ENCODE assay signal across 12 cellular contexts in genomic region chr3:117017135-117017990, GRCh38.
A peak's percentile ranks its signal among the peaks of the same experiment; 100 is the strongest.
DNase-seq lines count a peak whose midpoint lies in the region; ATAC-seq and TF ChIP-seq lines count a peak whose summit lies in the region.
"Had no signal": no experiment of that assay in that cellular context is flagged by ENCODE, and none has a peak within 500 bp of the region (broad histone marks: within the 10 kb centered on the region; RNA-seq: fewer than 3 reads in every experiment).

No MANE protein-coding gene starts in this region.

- CTCF ChIA-PET in activated CD4-positive, alpha-beta memory T cell treated with anti-CD3 and anti-CD28 coated beads, Interleukin-2, amount 10 ng/mL, durations not matched to agents 7 days and 5 days (lab: Charles Lee): no interaction called here

- no peak for TF ChIP-seq EP300 in gastroesophageal sphincter (IDR thresholded peaks at IDR 0.05)

- H3K9me3 Mint-ChIP-seq in activated CD4-positive, alpha-beta memory T cell treated with anti-CD3 and anti-CD28 coated beads, Interleukin-2, amount 10 ng/mL, durations not matched to agents 7 days and 5 days: no peaks in the 10 kb centered on the region

- no peak for TF ChIP-seq POLR2A in gastroesophageal sphincter (IDR thresholded peaks at IDR 0.05)

- H3K4me1 Mint-ChIP-seq in activated CD4-positive, alpha-beta memory T cell treated with anti-CD3 and anti-CD28 coated beads, Interleukin-2, amount 10 ng/mL, durations not matched to agents 7 days and 5 days: no peaks in the 10 kb centered on the region

- no peaks in the 10 kb centered on the region for H3K27me3 ChIP-seq in MM.1S (replicated peaks; ENCODE audit: insufficient read depth, low read length)
- no peaks in the 10 kb centered on the region for H3K27me3 ChIP-seq in gastroesophageal sphincter
- peaks cover 79% of the 10 kb centered on the region for H3K27me3 ChIP-seq in WERI-Rb-1 (ENCODE audit: insufficient read depth, low read depth, severe bottlenecking)

- H3K9me3 ChIP-seq in MM.1S (replicated peaks; ENCODE audit: insufficient read depth, low read length) (no peaks in the 10 kb centered on the region), gastroesophageal sphincter (no peaks in the 10 kb centered on the region), WERI-Rb-1 (ENCODE audit: severe bottlenecking) (no peaks in the 10 kb centered on the region)

- no peaks in the 10 kb centered on the region for H3K9me2 ChIP-seq in MM.1S (replicated peaks; ENCODE audit: insufficient read depth, low read length)

- peak; percentile 77 for ATAC-seq in GM18502 (IDR thresholded peaks at IDR 0.05; ENCODE audit: poor library complexity, unreplicated experiment)
- ATAC-seq in GM19468 (IDR thresholded peaks at IDR 0.05; ENCODE audit: extremely low read depth, unreplicated experiment): peak; percentile 66
- ATAC-seq in HG02943 (IDR thresholded peaks at IDR 0.05; ENCODE audit: low read depth, unreplicated experiment): peak; percentile 62
- no peak for ATAC-seq in gastroesophageal sphincter
- ATAC-seq: sciatic nerve had no signal

- POLR2A ChIA-PET in activated CD4-positive, alpha-beta memory T cell treated with anti-CD3 and anti-CD28 coated beads, Interleukin-2, amount 10 ng/mL, durations not matched to agents 7 days and 5 days (lab: Charles Lee): no interaction called here

- H3K4me1 ChIP-seq in MM.1S (ENCODE audit: low read length) (no peaks in the 10 kb centered on the region), gastroesophageal sphincter (no peaks in the 10 kb centered on the region)

- H3K4me3 Mint-ChIP-seq in activated CD4-positive, alpha-beta memory T cell treated with anti-CD3 and anti-CD28 coated beads, Interleukin-2, amount 10 ng/mL, durations not matched to agents 7 days and 5 days: no peak overlapping the region

- WGBS in gastroesophageal sphincter (ENCODE audit: low coverage in 1 of 2), 2 donors: 63 to 65% methylated on average over 5 to 6 of the region's 7 CpGs

- H3K27ac ChIP-seq in MM.1S (ENCODE audit: low read length): no peak overlapping the region
- no peak overlapping the region for H3K27ac ChIP-seq in gastroesophageal sphincter
- no peak overlapping the region for H3K27ac ChIP-seq in WERI-Rb-1
- H3K27ac ChIP-seq: RWPE1 had no signal

- H3K36me3 ChIP-seq in MM.1S (replicated peaks; ENCODE audit: insufficient read depth, low read length) (no peaks in the 10 kb centered on the region), gastroesophageal sphincter (no peaks in the 10 kb centered on the region), WERI-Rb-1 (no peaks in the 10 kb centered on the region)

- H3K36me3 Mint-ChIP-seq in activated CD4-positive, alpha-beta memory T cell treated with anti-CD3 and anti-CD28 coated beads, Interleukin-2, amount 10 ng/mL, durations not matched to agents 7 days and 5 days (ENCODE audit: low read depth): no peaks in the 10 kb centered on the region

- TF ChIP-seq CTCF in MM.1S (IDR thresholded peaks at IDR 0.05; ENCODE audit: low read length) (no peak), gastroesophageal sphincter (IDR thresholded peaks at IDR 0.05) (no peak), WERI-Rb-1 (IDR thresholded peaks at IDR 0.05; ENCODE audit: low read depth, low read length) (no peak)

- no peak overlapping the region for H3K27ac Mint-ChIP-seq in activated CD4-positive, alpha-beta memory T cell treated with anti-CD3 and anti-CD28 coated beads, Interleukin-2, amount 10 ng/mL, durations not matched to agents 7 days and 5 days

- H3K27me3 Mint-ChIP-seq in activated CD4-positive, alpha-beta memory T cell treated with anti-CD3 and anti-CD28 coated beads, Interleukin-2, amount 10 ng/mL, durations not matched to agents 7 days and 5 days: no peaks in the 10 kb centered on the region

- no peak overlapping the region for H3K4me2 ChIP-seq in MM.1S (ENCODE audit: low read depth, low read length)

- H3K4me3 ChIP-seq in MM.1S (ENCODE audit: low read length) (no peak overlapping the region), gastroesophageal sphincter (no peak overlapping the region), WERI-Rb-1 (ENCODE audit: low read depth, low read length) (no peak overlapping the region)

- peak; percentile 40 for DNase-seq in MM.1S
- DNase-seq in activated CD4-positive, alpha-beta memory T cell treated with anti-CD3 and anti-CD28 coated beads, Interleukin-2, amount 10 ng/mL, durations not matched to agents 7 days and 5 days: no peak
- no peak for DNase-seq in islet precursor cell
- no peak for DNase-seq in WERI-Rb-1
- DNase-seq: activated CD4-positive, alpha-beta T cell treated with anti-CD3 and anti-CD28 coated beads for 48 hours; NCI-H187 treated with DMSO at 0.1 percent for 48 hours had no signal

- no peaks in the 10 kb centered on the region for H4K20me1 ChIP-seq in MM.1S (ENCODE audit: insufficient read depth, low read length)

- H2AFZ ChIP-seq in MM.1S (ENCODE audit: low read length): no peak overlapping the region

- no peaks in the 10 kb centered on the region for H3K79me2 ChIP-seq in MM.1S (ENCODE audit: low read length)

- H3F3A ChIP-seq in MM.1S (ENCODE audit: insufficient read depth, low read length): 0 out of 2 replicates have a peak, but pooled peaks cover 3% of the 10 kb centered on the region

- no peak overlapping the region for H3K9ac ChIP-seq in MM.1S (ENCODE audit: low read length)
